Comparison of ENCODE assay signal across 1 cellular context in the genomic region with DNA sequence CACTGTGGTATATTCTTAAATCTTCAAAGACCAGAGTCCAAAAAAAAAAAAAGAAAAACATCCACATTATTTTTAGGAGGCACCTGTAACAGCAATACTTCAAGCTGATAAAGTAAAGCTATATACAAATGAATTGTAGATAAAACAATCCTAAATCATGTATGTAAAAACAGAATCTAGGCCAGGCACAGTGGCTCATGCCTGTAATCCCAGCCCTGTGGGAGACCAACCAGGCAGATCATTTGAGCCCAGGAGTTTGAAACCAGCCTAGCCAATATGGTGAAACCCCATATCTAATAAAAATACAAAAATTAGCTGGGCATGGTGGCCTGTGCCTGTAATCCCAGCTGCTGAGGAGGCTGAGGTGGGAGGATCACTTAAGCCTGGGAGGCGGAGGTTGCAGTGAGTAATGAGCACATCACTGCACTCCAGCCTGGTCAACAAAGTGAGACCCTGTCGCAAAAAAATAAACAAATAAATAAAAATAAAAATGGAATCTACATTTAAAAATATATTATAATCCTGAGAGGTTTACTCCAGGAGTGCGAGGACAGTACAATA.
TF ChIP-seq lines count a peak whose summit lies in the region.

No MANE protein-coding gene starts in this region.

TF ChIP-seq in GM12878, 131 proteins besides CTCF, POLR2A, EP300 and RAD21:
- TF ChIP-seq NFYA (IDR thresholded peaks at IDR 0.05; ENCODE audit: borderline replicate concordance, low read depth, low read length) (no peak), RBBP5 (conservative IDR thresholded peaks at IDR 0.05) (no peak), ZBED1 (IDR thresholded peaks at IDR 0.05; ENCODE audit: borderline replicate concordance) (no peak), SMARCA5 (IDR thresholded peaks at IDR 0.05) (no peak), RELA (IDR thresholded peaks at IDR 0.05; ENCODE audit: borderline replicate concordance, partially characterized antibody) (no peak)
